Comparison of ENCODE assay signal across 14 cellular contexts in the genomic region with DNA sequence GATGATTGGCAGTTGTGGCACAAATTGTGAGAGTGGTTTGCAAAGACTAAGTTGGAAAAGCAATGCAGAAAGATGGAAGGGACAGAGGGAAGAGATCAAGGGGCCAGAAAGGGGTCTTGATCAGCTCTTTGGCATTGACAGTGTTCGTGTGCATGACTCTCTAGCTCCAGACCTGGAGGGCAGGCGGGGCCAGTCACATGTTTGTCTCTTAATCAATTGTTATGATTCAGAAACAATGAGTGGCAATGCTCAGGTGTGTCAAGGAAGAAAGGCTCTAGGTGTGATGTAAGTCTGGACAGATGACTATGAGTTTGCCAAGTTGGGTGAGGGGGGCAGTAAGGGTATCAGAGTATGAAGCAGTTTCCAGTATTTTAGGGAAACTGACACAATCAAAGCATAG. TPM values are rescaled to one million over a fixed set of nuclear protein-coding genes. Genes with fewer than 3 reads are reported as not detected.
DNase-seq lines count a peak whose midpoint lies in the region; ATAC-seq and TF ChIP-seq lines count a peak whose summit lies in the region.
"Had no signal": no experiment of that assay in that cellular context is flagged by ENCODE, and none has a peak within 500 bp of the region (broad histone marks: within the 10 kb centered on the region; RNA-seq: fewer than 3 reads in every experiment).

No MANE protein-coding gene starts in this region.

- DNase-seq in T-helper 17 cell (no peak), coronary artery (ENCODE audit: low spot score) (peak; percentile 8), foreskin keratinocyte (no peak), progenitor cell of endocrine pancreas (ENCODE audit: low spot score, unreplicated experiment) (no peak)
- no peak for DNase-seq in activated naive CD4-positive, alpha-beta T cell treated with anti-CD3 and anti-CD28 coated beads, Interleukin-2, amount 10 ng/mL, durations not matched to agents 7 days and 5 days
- DNase-seq: BE2C; CD4-positive, alpha-beta memory T cell; DMS79 had no signal

- no peaks in the 10 kb centered on the region for H3K4me1 ChIP-seq in foreskin keratinocyte
- H3K4me1 ChIP-seq: BE2C had no signal

- H3K9me3 ChIP-seq in T-helper 17 cell (ENCODE audit: control insufficient read depth, low read length, poor library complexity, severe bottlenecking): no peaks in the 10 kb centered on the region
- H3K9me3 ChIP-seq: A549, BE2C had no signal

- H3K27me3 Mint-ChIP-seq in T-helper 17 cell (peaks cover 14% of the 10 kb centered on the region), progenitor cell of endocrine pancreas (no peaks in the 10 kb centered on the region)
- peaks cover 9% of the 10 kb centered on the region for H3K27me3 Mint-ChIP-seq in activated naive CD4-positive, alpha-beta T cell treated with anti-CD3 and anti-CD28 coated beads, Interleukin-2, amount 10 ng/mL, durations not matched to agents 7 days and 5 days
- H3K27me3 Mint-ChIP-seq: CD4-positive, alpha-beta memory T cell had no signal

- H3K27ac Mint-ChIP-seq in T-helper 17 cell: peak overlapping the region; percentile 16
- H3K27ac Mint-ChIP-seq in progenitor cell of endocrine pancreas: peak overlapping the region; percentile 32
- no peak overlapping the region for H3K27ac Mint-ChIP-seq in activated naive CD4-positive, alpha-beta T cell treated with anti-CD3 and anti-CD28 coated beads, Interleukin-2, amount 10 ng/mL, durations not matched to agents 7 days and 5 days

- no peak for ATAC-seq in T-helper 17 cell
- ATAC-seq in foreskin keratinocyte: peak; percentile 16
- ATAC-seq in HG02885 (IDR thresholded peaks at IDR 0.05; ENCODE audit: poor library complexity, unreplicated experiment): no peak
- no peak for ATAC-seq in HG03342 (IDR thresholded peaks at IDR 0.05; ENCODE audit: unreplicated experiment)
- ATAC-seq: A549, GM12878, HepG2 had no signal

- H3K9me3 Mint-ChIP-seq in progenitor cell of endocrine pancreas (ENCODE audit: low read depth): no peaks in the 10 kb centered on the region
- no peaks in the 10 kb centered on the region for H3K9me3 Mint-ChIP-seq in activated naive CD4-positive, alpha-beta T cell treated with anti-CD3 and anti-CD28 coated beads, Interleukin-2, amount 10 ng/mL, durations not matched to agents 7 days and 5 days
- H3K9me3 Mint-ChIP-seq: CD4-positive, alpha-beta memory T cell had no signal

- TF ChIP-seq CTCF in coronary artery (IDR thresholded peaks at IDR 0.05) (no peak), foreskin keratinocyte (conservative IDR thresholded peaks at IDR 0.05) (no peak), progenitor cell of endocrine pancreas (IDR thresholded peaks at IDR 0.05; ENCODE audit: unreplicated experiment) (no peak)

- H3K4me3 Mint-ChIP-seq in T-helper 17 cell (no peak overlapping the region), progenitor cell of endocrine pancreas (ENCODE audit: low read depth) (no peak overlapping the region)
- no peak overlapping the region for H3K4me3 Mint-ChIP-seq in activated naive CD4-positive, alpha-beta T cell treated with anti-CD3 and anti-CD28 coated beads, Interleukin-2, amount 10 ng/mL, durations not matched to agents 7 days and 5 days
- H3K4me3 Mint-ChIP-seq: CD4-positive, alpha-beta memory T cell had no signal

- no peak overlapping the region for H3K27ac ChIP-seq in coronary artery
- H3K27ac ChIP-seq in foreskin keratinocyte: no peak overlapping the region
- H3K27ac ChIP-seq: A549, C4-2B had no signal

- no peaks in the 10 kb centered on the region for H3K27me3 ChIP-seq in foreskin keratinocyte
- H3K27me3 ChIP-seq: BE2C had no signal

- CTCF ChIA-PET in activated naive CD4-positive, alpha-beta T cell treated with anti-CD3 and anti-CD28 coated beads, Interleukin-2, amount 10 ng/mL, durations not matched to agents 7 days and 5 days (lab: Charles Lee): no interaction called here

- H3K36me3 Mint-ChIP-seq in T-helper 17 cell (ENCODE audit: low read depth): no peaks in the 10 kb centered on the region
- H3K36me3 Mint-ChIP-seq in progenitor cell of endocrine pancreas (ENCODE audit: insufficient read depth): no peaks in the 10 kb centered on the region
- no peaks in the 10 kb centered on the region for H3K36me3 Mint-ChIP-seq in activated naive CD4-positive, alpha-beta T cell treated with anti-CD3 and anti-CD28 coated beads, Interleukin-2, amount 10 ng/mL, durations not matched to agents 7 days and 5 days
- H3K36me3 Mint-ChIP-seq: CD4-positive, alpha-beta memory T cell had no signal

- H3K4me3 ChIP-seq in coronary artery: no peak overlapping the region
- H3K4me3 ChIP-seq: A549, GM12878 had no signal

- no peaks in the 10 kb centered on the region for H3K4me1 Mint-ChIP-seq in T-helper 17 cell
- peaks cover 14% of the 10 kb centered on the region for H3K4me1 Mint-ChIP-seq in progenitor cell of endocrine pancreas (ENCODE audit: low read depth)
- no peaks in the 10 kb centered on the region for H3K4me1 Mint-ChIP-seq in activated naive CD4-positive, alpha-beta T cell treated with anti-CD3 and anti-CD28 coated beads, Interleukin-2, amount 10 ng/mL, durations not matched to agents 7 days and 5 days

RNA-seq across cellular contexts. Expression of gene WSB1, which starts 32.1 kb away (rescaled TPM):
- 100 to 1,000 TPM; 137 to 146 TPM for total RNA-seq in T-helper 17 cell
- 41.5 and 44.3 TPM in 2 replicates for total RNA-seq in foreskin keratinocyte
- polyA plus RNA-seq in foreskin keratinocyte: 11.6 and 14.1 TPM in 2 replicates
- 452 and 468 TPM in 2 replicates for total RNA-seq in progenitor cell of endocrine pancreas
